11 cellular contexts compared by ENCODE assay signal in the genomic region with DNA sequence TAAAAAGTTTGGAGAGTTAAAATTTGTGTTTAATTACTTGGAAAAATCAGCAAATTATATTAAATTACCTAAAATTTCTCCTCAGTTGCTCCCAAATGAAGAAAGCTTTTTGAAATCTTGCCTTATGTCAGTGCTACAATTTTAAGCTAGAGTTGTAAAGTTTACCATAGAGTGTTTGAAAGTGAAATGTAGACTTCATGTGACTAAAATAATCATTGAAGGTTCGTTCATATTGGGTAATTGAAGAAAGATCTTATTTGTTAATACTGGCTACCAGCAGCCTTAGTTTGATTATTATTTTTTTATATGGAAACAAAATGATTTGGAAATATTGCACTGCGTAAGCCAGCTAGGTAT. TPM values are rescaled to one million over a fixed set of nuclear protein-coding genes. Genes with fewer than 3 reads are reported as not detected.
A peak's percentile ranks its signal among the peaks of the same experiment; 100 is the strongest.
DNase-seq lines count a peak whose midpoint lies in the region; ATAC-seq, FAIRE-seq and TF ChIP-seq lines count a peak whose summit lies in the region.
"Had no signal": no experiment of that assay in that cellular context is flagged by ENCODE, and none has a peak within 500 bp of the region (broad histone marks: within the 10 kb centered on the region; RNA-seq: fewer than 3 reads in every experiment).

No MANE protein-coding gene starts in this region.

- H3K4me3 ChIP-seq in Karpas-422 (ENCODE audit: low read length) (no peak overlapping the region), kidney (ENCODE audit: low read length in 2 of 2) (no peak overlapping the region)

- H3K4me1 Mint-ChIP-seq in CD4-positive, alpha-beta T cell (ENCODE audit: low read depth): peaks cover 82% of the 10 kb centered on the region
- H3K4me1 Mint-ChIP-seq in brain (peaks cover 73% of the 10 kb centered on the region), nephron (peaks cover 62% of the 10 kb centered on the region)

- DNase-seq in CD4-positive, alpha-beta T cell: no peak
- DNase-seq in Karpas-422: no peak
- no peak for DNase-seq in kidney
- DNase-seq in putamen (ENCODE audit: low spot score): no peak
- DNase-seq in 8988T: no peak
- DNase-seq: activated effector memory CD4-positive, alpha-beta T cell treated with anti-CD3 and anti-CD28 coated beads, Interleukin-2, amount 50 U/mL, for 16 hours; NCI-H1105 treated with DMSO at 0.1 percent for 48 hours had no signal

- TF ChIP-seq CTCF in CD4-positive, alpha-beta T cell (IDR thresholded peaks at IDR 0.05): no peak
- no peak for TF ChIP-seq CTCF in brain (conservative IDR thresholded peaks at IDR 0.05)
- no peak for TF ChIP-seq CTCF in nephron (IDR thresholded peaks at IDR 0.05; ENCODE audit: unreplicated experiment in 3 of 3)
- TF ChIP-seq CTCF in kidney (IDR thresholded peaks at IDR 0.05; ENCODE audit: borderline replicate concordance, extremely low read depth, insufficient read depth): no peak

- no peaks in the 10 kb centered on the region for H3K9me3 ChIP-seq in CD4-positive, alpha-beta T cell (ENCODE audit: control insufficient read depth, low read length)
- H3K9me3 ChIP-seq in Karpas-422 (ENCODE audit: low read length) (no peaks in the 10 kb centered on the region), kidney (ENCODE audit: control insufficient read depth in 1 of 2, low read length in 2 of 2) (no peaks in the 10 kb centered on the region)

- H3K4me1 ChIP-seq in Karpas-422 (ENCODE audit: low read length) (peaks cover 55% of the 10 kb centered on the region), kidney (ENCODE audit: control insufficient read depth in 1 of 2, insufficient read depth in 1 of 2, low read depth in 1 of 2, low read length in 2 of 2) (peaks cover 16 to 18% of the 10 kb centered on the region in 2 donors)

- intact Hi-C loops in CD4-positive, alpha-beta T cell (cut with DNase I, micrococcal nuclease): no loop called here
- intact Hi-C loops in kidney (cut with DNase I): no loop called here

- H3K27ac Mint-ChIP-seq in CD4-positive, alpha-beta T cell: peak overlapping the region; percentile 77
- peak overlapping the region in 2 of 5 experiments; percentile 41 to 81 for H3K27ac Mint-ChIP-seq in brain
- peak overlapping the region; percentile 28 to 96 (median 66) for H3K27ac Mint-ChIP-seq in nephron

- peaks cover 58% of the 10 kb centered on the region for H4K20me1 ChIP-seq in Karpas-422 (ENCODE audit: insufficient read depth, low read depth, low read length)

- H3K36me3 Mint-ChIP-seq in CD4-positive, alpha-beta T cell (ENCODE audit: low read depth): peaks cover 30% of the 10 kb centered on the region
- H3K36me3 Mint-ChIP-seq in brain (peaks cover 36% of the 10 kb centered on the region), nephron (ENCODE audit: low read depth) (peaks cover 4% of the 10 kb centered on the region)

- peak overlapping the region; percentile 96 for H3K4me3 Mint-ChIP-seq in CD4-positive, alpha-beta T cell
- H3K4me3 Mint-ChIP-seq in brain (peak overlapping the region in 4 of 5 experiments; percentile 91 to 94 (median 92)), nephron (peak overlapping the region in 2 of 3 experiments; percentile 87 to 93)

- H3K9ac ChIP-seq in Karpas-422 (ENCODE audit: low read length) (no peak overlapping the region), kidney (ENCODE audit: low read length in 2 of 2) (no peak overlapping the region)

- ATAC-seq in CD4-positive, alpha-beta T cell (ENCODE audit: poor library complexity): no peak
- ATAC-seq in GM19463 (IDR thresholded peaks at IDR 0.05; ENCODE audit: unreplicated experiment): no peak

- CTCF ChIA-PET in CD4-positive, alpha-beta T cell (lab: Charles Lee): interaction anchor here (0.7 to 1.7 kb wide), 3 partner anchors 11 to 193 kb away, joined by 3 to 6 read pairs (median 3); no protein-coding TSS in a partner anchor

- H3K27me3 ChIP-seq in CD4-positive, alpha-beta T cell (ENCODE audit: control insufficient read depth, insufficient read depth, low read length): no peaks in the 10 kb centered on the region
- no peaks in the 10 kb centered on the region for H3K27me3 ChIP-seq in Karpas-422 (ENCODE audit: low read length)

- no peak overlapping the region for H2AFZ ChIP-seq in Karpas-422 (ENCODE audit: low read length)

- H3K36me3 ChIP-seq in Karpas-422 (ENCODE audit: insufficient read depth, low read length): no peaks in the 10 kb centered on the region
- H3K36me3 ChIP-seq in kidney (ENCODE audit: control insufficient read depth in 1 of 2, insufficient read depth in 2 of 2, low read length in 2 of 2): no peaks in the 10 kb centered on the region

- peak overlapping the region; percentile 72 for H3K4me2 ChIP-seq in Karpas-422 (ENCODE audit: low read depth, low read length, poor library complexity, severe bottlenecking)

- H3K9me2 ChIP-seq in Karpas-422 (replicated peaks; ENCODE audit: insufficient read depth, low read length): no peaks in the 10 kb centered on the region

- FAIRE-seq in kidney (lab: Jason Lieb, UNC): no peak
- FAIRE-seq: G401.6 had no signal

- peaks cover 89% of the 10 kb centered on the region for H3K79me2 ChIP-seq in Karpas-422 (ENCODE audit: low read length)

- no peak overlapping the region for H3K27ac ChIP-seq in CD4-positive, alpha-beta T cell (ENCODE audit: low read depth, low read length)
- H3K27ac ChIP-seq in Karpas-422 (ENCODE audit: low read length) (peak overlapping the region; percentile 27; the same call in 1 of the 2 replicates), kidney (ENCODE audit: low read depth in 2 of 2, low read length in 2 of 2) (peak overlapping the region in 1 of 2 donors; percentile 33)

- POLR2A ChIA-PET in CD4-positive, alpha-beta T cell (lab: Charles Lee): interaction anchor here (1.1 to 4.7 kb wide), 3 partner anchors 104 to 405 kb away, joined by 4 to 32 read pairs (median 8); partner anchors contain the start of gene VPS26C

- no peaks in the 10 kb centered on the region for H3K27me3 Mint-ChIP-seq in CD4-positive, alpha-beta T cell
- H3K27me3 Mint-ChIP-seq in brain (peaks cover 14% of the 10 kb centered on the region), nephron (ENCODE audit: low read depth) (no peaks in the 10 kb centered on the region)

- no peaks in the 10 kb centered on the region for H3K9me3 Mint-ChIP-seq in CD4-positive, alpha-beta T cell
- H3K9me3 Mint-ChIP-seq in brain: peaks cover 0 to 10% (median 3%) of the 10 kb centered on the region in 5 experiments
- H3K9me3 Mint-ChIP-seq in nephron: no peaks in the 10 kb centered on the region

RNA-seq across cellular contexts. Expression of gene DYRK1A, which starts 4.4 kb away (rescaled TPM):
- total RNA-seq in CD4-positive, alpha-beta T cell: 100 to 1,000 TPM; 135 to 145 TPM
- total RNA-seq in Karpas-422 (2014; rRNA removed; shearing (Covaris generic); ENCODE audit: low replicate concordance): 65.3 and 98.2 TPM in 2 replicates
- 23.0 TPM for polyA plus RNA-seq in brain (ENCODE audit: insufficient read depth, low read depth, low replicate concordance)
- total RNA-seq in kidney: 78.0 TPM
- polyA plus RNA-seq in kidney (ENCODE audit: insufficient read depth, low read depth, low replicate concordance): 14.5 TPM
